19 cellular contexts compared by ENCODE assay signal in the genomic region with DNA sequence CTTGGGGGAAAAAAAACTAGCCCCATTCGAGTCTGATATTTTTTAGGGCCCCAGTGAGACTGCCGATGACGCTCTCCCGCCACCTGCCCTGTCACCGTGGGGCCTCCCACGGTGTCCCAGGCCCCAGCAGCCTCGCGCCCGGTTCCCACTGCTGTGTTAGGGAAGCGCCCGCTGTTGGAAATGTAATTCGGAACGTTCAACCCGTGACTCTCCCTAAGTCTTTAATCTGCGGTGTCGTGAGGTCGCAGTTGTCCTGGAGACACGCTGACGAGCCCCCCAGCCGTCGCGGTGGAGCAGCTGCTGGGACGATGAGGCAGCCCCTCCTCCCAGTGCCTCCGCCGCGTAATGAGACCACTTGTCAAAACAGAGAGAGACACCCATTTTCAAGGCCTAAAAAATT.
A peak's percentile ranks its signal among the peaks of the same experiment; 100 is the strongest.
DNase-seq lines count a peak whose midpoint lies in the region; ATAC-seq and TF ChIP-seq lines count a peak whose summit lies in the region.
"Had no signal": no experiment of that assay in that cellular context is flagged by ENCODE, and none has a peak within 500 bp of the region (broad histone marks: within the 10 kb centered on the region; RNA-seq: fewer than 3 reads in every experiment).

No MANE protein-coding gene starts in this region.

- H3K4me3 ChIP-seq in gastroesophageal sphincter, result no peak overlapping the region
- peak overlapping the region; percentile 38 for H3K4me3 ChIP-seq in psoas muscle
- no peak overlapping the region for H3K4me3 ChIP-seq in BE2C (ENCODE audit: low read depth, low read length)
- H3K4me3 ChIP-seq: MG63, thoracic aorta had no signal

- TF ChIP-seq POLR2A in gastroesophageal sphincter (IDR thresholded peaks at IDR 0.05), result no peak

- H3K36me3 ChIP-seq in gastroesophageal sphincter (peaks cover 0 to 32% of the 10 kb centered on the region in 2 donors), psoas muscle (ENCODE audit: insufficient read depth in 1 of 2, low read depth in 1 of 2) (peaks cover 0 to 11% of the 10 kb centered on the region in 2 donors), BE2C (no peaks in the 10 kb centered on the region)
- H3K36me3 ChIP-seq: MG63 had no signal

- TF ChIP-seq CTCF in gastroesophageal sphincter (IDR thresholded peaks at IDR 0.05) (no peak), psoas muscle (IDR thresholded peaks at IDR 0.05) (no peak), BE2C (IDR thresholded peaks at IDR 0.05; ENCODE audit: low read depth, low read length) (no peak)

- 75% methylated on average over 4 of the region's 26 CpGs; no CpG with 5 or more reads in 1 of the 2 donors for WGBS in gastroesophageal sphincter (ENCODE audit: low coverage in 1 of 2), 2 donors
- 41 to 55% (median 44%) methylated on average over 26 of the region's 26 CpGs for WGBS in psoas muscle, 3 donors

- no peaks in the 10 kb centered on the region for H3K9me3 ChIP-seq in gastroesophageal sphincter
- no peaks in the 10 kb centered on the region for H3K9me3 ChIP-seq in psoas muscle
- H3K9me3 ChIP-seq in BE2C, result no peaks in the 10 kb centered on the region
- H3K9me3 ChIP-seq: MG63, thoracic aorta had no signal

- no peak for TF ChIP-seq EP300 in gastroesophageal sphincter (IDR thresholded peaks at IDR 0.05)

- H3K27me3 ChIP-seq in gastroesophageal sphincter (no peaks in the 10 kb centered on the region), psoas muscle (ENCODE audit: insufficient read depth in 3 of 3, low read length in 2 of 3) (no peaks in the 10 kb centered on the region), BE2C (no peaks in the 10 kb centered on the region)
- H3K27me3 ChIP-seq: MG63 had no signal

- H3K27ac ChIP-seq in gastroesophageal sphincter, result peak overlapping the region in 3 of 4 donors; percentile 56 to 78 (median 78)
- H3K27ac ChIP-seq in psoas muscle, result peak overlapping the region; percentile 78
- H3K27ac ChIP-seq: thoracic aorta had no signal

- intact Hi-C loops in psoas muscle (cut with DNase I), result no loop called here

- DNase-seq in DMS79 (lab: John Stamatoyannopoulos, UW) (peak; percentile 17), NCI-H2171 (lab: John Stamatoyannopoulos, UW) (peak; percentile 41), psoas muscle (no peak), NOMO-1 treated with dmso at 0.1 percent for 144 hours (lab: John Stamatoyannopoulos, UW; ENCODE audit: unreplicated experiment) (no peak), BE2C (no peak), D341Med (ENCODE audit: low spot score) (no peak), NCI-H1930 (lab: John Stamatoyannopoulos, UW) (no peak)
- DNase-seq: ACHN; activated CD4-positive, alpha-beta T cell treated with anti-CD3 and anti-CD28 coated beads for 1 hour; activated naive CD4-positive, alpha-beta T cell treated with anti-CD3 and anti-CD28 coated beads, Interleukin-2, amount 10 ng/mL, durations not matched to agents 7 days and 5 days; activated T-cell treated with anti-CD3 and anti-CD28 coated beads, Interleukin-2, amount 50 U/mL, for 4 hours; aorta; effector CD8-positive, alpha-beta T cell; GDM1; MG63; NCI-H1694 treated with DMSO at 0.1 percent for 48 hours; NCI-H446 treated with DMSO at 0.1 percent for 48 hours had no signal

- H3K4me1 ChIP-seq in gastroesophageal sphincter (peaks cover 0 to 20% (median 2%) of the 10 kb centered on the region in 3 donors), psoas muscle (peaks cover 11% of the 10 kb centered on the region), BE2C (no peaks in the 10 kb centered on the region)

- ATAC-seq in gastroesophageal sphincter (no peak), psoas muscle (peak; percentile 53 to 65 (median 62))
- ATAC-seq: activated T-cell treated with anti-CD3 and anti-CD28 coated beads, Interleukin-2, amount 50 U/mL, for 4 hours had no signal

Comparison
In these comparisons a context has a peak if more than half of its experiments do, and no peak if none do; other contexts are left out.
1. DNase-seq: peak in DMS79 (single experiment) and NCI-H2171 (single experiment); none in psoas muscle (0 of 2), NOMO-1 treated with dmso at 0.1 percent for 144 hours (single experiment), BE2C (single experiment), D341Med (single experiment) and NCI-H1930 (0 of 2).